ENCODE assay signal across 8 cellular contexts in the genomic region with DNA sequence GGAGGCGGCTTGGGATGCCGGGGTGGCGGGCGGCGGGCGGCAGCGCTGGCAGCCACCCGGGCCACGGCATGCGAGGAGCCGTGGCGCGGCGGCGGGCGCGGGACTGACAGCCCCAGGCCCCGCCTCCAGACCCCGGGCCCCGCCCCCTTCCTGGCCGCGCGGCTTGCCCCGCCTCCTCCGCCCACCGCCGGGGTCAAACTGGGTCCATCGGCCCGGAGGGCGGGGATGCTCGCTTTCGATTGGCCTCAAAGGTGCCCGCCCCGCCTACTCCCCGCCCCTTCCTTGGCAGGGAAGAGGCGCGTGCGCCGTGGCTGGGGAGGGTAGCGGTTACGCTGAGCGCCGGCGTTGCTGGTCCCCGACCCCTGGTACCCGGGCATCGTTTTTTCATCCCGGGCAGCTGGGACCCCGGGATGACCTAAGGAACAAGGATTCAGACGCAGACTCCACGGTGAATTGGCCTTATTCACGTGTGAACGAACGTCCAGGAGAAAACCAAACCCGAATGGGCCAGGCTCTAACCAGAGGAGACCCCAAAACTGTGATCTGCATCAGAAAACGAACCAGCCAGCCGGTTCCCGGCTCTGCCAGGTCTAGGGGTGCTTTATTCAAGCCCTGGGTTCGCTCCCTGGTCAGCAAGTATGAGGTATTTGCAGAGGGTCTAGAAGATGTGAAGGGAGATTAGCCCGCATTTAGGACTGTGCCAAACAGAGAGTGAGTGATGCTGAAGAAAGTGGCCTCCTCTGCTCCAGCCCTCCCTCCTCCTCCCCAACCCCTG.
DNase-seq lines count a peak whose midpoint lies in the region; ATAC-seq and TF ChIP-seq lines count a peak whose summit lies in the region.

No MANE protein-coding gene starts in this region.

- DNase-seq in Ammon's horn (ENCODE audit: low spot score) = peak; percentile 96
- DNase-seq in NCI-H345 treated with DMSO at 0.1 percent for 48 hours (lab: John Stamatoyannopoulos, UW; ENCODE audit: unreplicated experiment) = peak; percentile 80
- peak; percentile 96 for DNase-seq in activated CD4-positive, alpha-beta T cell treated with anti-CD3 and anti-CD28 coated beads for 1 hour
- DNase-seq in chondrocyte (ENCODE audit: low spot score) = peak; percentile 95
- peak; percentile 93 for DNase-seq in kidney glomerular epithelial cell (lab: John Stamatoyannopoulos, UW)
- peak; percentile 99 for DNase-seq in stimulated activated CD4-positive, alpha-beta T cell treated with anti-CD3 and anti-CD28 coated beads, Interleukin-15, amount 100 ng/mL, for 24 hours

- ATAC-seq in HG03378 (IDR thresholded peaks at IDR 0.05; ENCODE audit: unreplicated experiment) = peak; percentile 71

- no peak for TF ChIP-seq CTCF in chondrocyte (IDR thresholded peaks at IDR 0.05)

- H3K36me3 Mint-ChIP-seq in chondrocyte (ENCODE audit: low read depth) = no peaks in the 10 kb centered on the region

- TF ChIP-seq POLR2A in GM19193 (IDR thresholded peaks at IDR 0.05; ENCODE audit: extremely low read depth, insufficient read depth, insufficient read length) = peak; percentile 42

- peak overlapping the region; percentile 76 for H3K4me3 Mint-ChIP-seq in chondrocyte (ENCODE audit: unreplicated experiment)

- H3K27ac Mint-ChIP-seq in chondrocyte (ENCODE audit: unreplicated experiment) = no peak overlapping the region

- H3K9me3 Mint-ChIP-seq in chondrocyte (ENCODE audit: low read depth) = no peaks in the 10 kb centered on the region

- H3K4me1 Mint-ChIP-seq in chondrocyte (ENCODE audit: low read depth) = peaks cover 10% of the 10 kb centered on the region

- peaks cover 21% of the 10 kb centered on the region for H3K27me3 Mint-ChIP-seq in chondrocyte (ENCODE audit: low read depth)

Comparison
In these comparisons a context has a peak if more than half of its experiments do, and no peak if none do; other contexts are left out.
1. Peak in every context shown above with its lines: DNase-seq and ATAC-seq.